In the genomic region with DNA sequence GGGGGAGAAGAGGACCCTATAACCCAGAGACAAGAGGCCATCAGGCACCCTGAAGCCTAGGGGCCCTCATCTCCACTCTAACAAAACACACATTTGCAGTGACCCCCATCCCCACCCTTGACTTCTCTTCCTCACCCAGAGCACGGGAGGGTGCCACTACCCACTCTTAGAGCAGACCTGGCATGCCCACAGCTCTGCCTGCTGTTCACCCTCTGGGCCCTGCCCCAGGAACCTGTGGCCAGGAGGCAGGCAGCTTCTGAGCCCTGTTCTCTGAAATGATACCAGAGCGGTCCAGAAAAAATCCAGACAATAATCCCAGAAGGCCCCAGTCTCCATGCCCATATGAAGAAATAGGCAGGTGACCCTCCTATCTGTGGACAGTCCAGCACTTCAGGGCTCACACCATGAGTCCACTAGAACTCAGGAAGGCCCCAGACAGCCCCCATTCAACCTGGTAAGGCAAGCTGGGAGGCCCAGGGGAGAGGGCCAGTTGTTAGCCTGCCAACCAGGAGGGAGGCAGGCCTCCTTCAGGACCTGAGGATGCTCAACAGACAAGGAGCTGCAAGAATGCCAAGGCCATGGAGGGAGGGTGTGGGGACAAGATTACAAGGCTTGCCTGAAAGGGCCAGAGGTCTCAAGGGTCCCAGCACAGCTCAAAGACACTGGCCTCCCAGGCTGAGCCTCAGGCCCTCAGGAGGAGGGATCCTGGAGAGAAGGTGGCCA, we compare ENCODE assay signal across 15 cellular contexts.
DNase-seq lines count a peak whose midpoint lies in the region; ATAC-seq and TF ChIP-seq lines count a peak whose summit lies in the region.
"Had no signal": no experiment of that assay in that cellular context is flagged by ENCODE, and none has a peak within 500 bp of the region (broad histone marks: within the 10 kb centered on the region; RNA-seq: fewer than 3 reads in every experiment).

No MANE protein-coding gene starts in this region.

- H4K91ac ChIP-seq in H9 (ENCODE audit: insufficient read length, low read depth, low read length) = no peak overlapping the region

- no peak for TF ChIP-seq POLR2A in esophagus muscularis mucosa (IDR thresholded peaks at IDR 0.05; ENCODE audit: low read depth)

- no peaks in the 10 kb centered on the region; the same call in none of the 2 replicates for H3K27me3 Mint-ChIP-seq in H9 (ENCODE audit: low read depth)

- intact Hi-C loops in esophagus muscularis mucosa (cut with DNase I) = no loop called here

- no peaks in the 10 kb centered on the region; a peak in 1 of 7 replicates for H3K36me3 Mint-ChIP-seq in H9 (ENCODE audit: insufficient read depth in 1 of 3, low read depth in 3 of 3)
- H3K36me3 Mint-ChIP-seq: CD8-positive, alpha-beta memory T cell; stimulated activated memory B cell treated with anti-CD40 and anti-IgM and Interleukin-4, amounts not matched to agents 10 μg/mL and 1 μg/mL and 100 μg/mL, for 72 hours had no signal

- no peak overlapping the region for H2BK5ac ChIP-seq in H9 (ENCODE audit: insufficient read length, low read length)

- H2AFZ ChIP-seq in H9 (ENCODE audit: low read length) = no peak overlapping the region

- no peak overlapping the region for H3K23ac ChIP-seq in H9 (ENCODE audit: insufficient read length, low read depth, low read length)

- H3K14ac ChIP-seq in H9 (ENCODE audit: insufficient read depth, low read length) = no peak overlapping the region

- no peak overlapping the region for H3K56ac ChIP-seq in H9 (ENCODE audit: insufficient read length, low read depth, low read length)

- H3T11ph ChIP-seq in H9 (ENCODE audit: low read length) = no peak overlapping the region

- H3K9me3 Mint-ChIP-seq in H9 = no peaks in the 10 kb centered on the region
- H3K9me3 Mint-ChIP-seq: activated CD4-positive, alpha-beta T cell treated with anti-CD3 and anti-CD28 coated beads, Interleukin-2, amount 10 ng/mL, durations not matched to agents 7 days and 5 days; CD8-positive, alpha-beta memory T cell; stimulated activated memory B cell treated with anti-CD40 and anti-IgM and Interleukin-4, amounts not matched to agents 10 μg/mL and 1 μg/mL and 100 μg/mL, for 72 hours had no signal

- H3K23me2 ChIP-seq in H9 (ENCODE audit: insufficient read length, low read depth, low read length, poor library complexity, severe bottlenecking) = no peaks in the 10 kb centered on the region

- no peaks in the 10 kb centered on the region for H3K79me2 ChIP-seq in H9 (ENCODE audit: insufficient read depth, low read length)

- H3K27ac Mint-ChIP-seq in H9 = no peak overlapping the region
- H3K27ac Mint-ChIP-seq: activated CD4-positive, alpha-beta T cell treated with anti-CD3 and anti-CD28 coated beads, Interleukin-2, amount 10 ng/mL, durations not matched to agents 7 days and 5 days; CD8-positive, alpha-beta memory T cell; stimulated activated memory B cell treated with anti-CD40 and anti-IgM and Interleukin-4, amounts not matched to agents 10 μg/mL and 1 μg/mL and 100 μg/mL, for 72 hours had no signal

- H3K4me3 ChIP-seq in esophagus muscularis mucosa (peak overlapping the region in 3 of 4 donors; percentile 33 to 49 (median 33)), muscle layer of duodenum (ENCODE audit: low read depth in 1 of 2, low read length in 2 of 2) (peak overlapping the region in 1 of 2 donors; percentile 43), thoracic aorta (peak overlapping the region; percentile 17)

- H3K36me3 ChIP-seq in esophagus muscularis mucosa (peaks cover 0 to 22% (median 0%) of the 10 kb centered on the region in 4 donors), muscle layer of duodenum (ENCODE audit: control insufficient read depth in 1 of 2, insufficient read depth in 2 of 2, low read length in 2 of 2) (peaks cover 4 to 7% of the 10 kb centered on the region in 2 donors), thoracic aorta (no peaks in the 10 kb centered on the region)

- H3K27ac ChIP-seq in RWPE1 = peak overlapping the region; percentile 93
- peak overlapping the region; percentile 89 to 98 (median 97) for H3K27ac ChIP-seq in esophagus muscularis mucosa (replicated peaks in 1 of 4)
- peak overlapping the region; percentile 95 for H3K27ac ChIP-seq in muscle layer of duodenum (ENCODE audit: low read length)
- peak overlapping the region; percentile 99 to 100 for H3K27ac ChIP-seq in thoracic aorta
- H3K27ac ChIP-seq in H9 (ENCODE audit: insufficient read length, low read depth, low read length) = no peak overlapping the region

- H3K4me2 ChIP-seq in H9 (ENCODE audit: insufficient read depth, insufficient read length, low read length) = no peak overlapping the region

- no peak overlapping the region for H3K18ac ChIP-seq in H9 (ENCODE audit: insufficient read length, low read depth, low read length)

- no peaks in the 10 kb centered on the region for H4K20me1 ChIP-seq in H9 (ENCODE audit: control insufficient read depth, insufficient read depth, insufficient read length)

- TF ChIP-seq CTCF in RWPE1 (conservative IDR thresholded peaks at IDR 0.05; ENCODE audit: low read depth) (no peak), esophagus muscularis mucosa (IDR thresholded peaks at IDR 0.05) (no peak), thoracic aorta (IDR thresholded peaks at IDR 0.05) (no peak), H9 (conservative IDR thresholded peaks at IDR 0.05) (no peak)

- no peaks in the 10 kb centered on the region for H3K79me1 ChIP-seq in H9 (ENCODE audit: insufficient read depth, low read depth, low read length, poor library complexity, severe bottlenecking)

- H3K9ac ChIP-seq in H9 (ENCODE audit: extremely low read depth, insufficient read length, low read length) = no peak overlapping the region

- no peaks in the 10 kb centered on the region for H3K27me3 ChIP-seq in esophagus muscularis mucosa
- H3K27me3 ChIP-seq in muscle layer of duodenum (ENCODE audit: low read depth, low read length) = no peaks in the 10 kb centered on the region
- no peaks in the 10 kb centered on the region for H3K27me3 ChIP-seq in thoracic aorta (replicated peaks; ENCODE audit: insufficient read depth)
- no peaks in the 10 kb centered on the region for H3K27me3 ChIP-seq in H9 (ENCODE audit: insufficient read depth, low read length)

- H2BK12ac ChIP-seq in H9 (ENCODE audit: insufficient read length, low read depth, low read length) = no peak overlapping the region

- DNase-seq in RWPE1 (ENCODE audit: low spot score) = no peak
- no peak for DNase-seq in esophagus muscularis mucosa (ENCODE audit: extremely low spot score)
- DNase-seq in thoracic aorta (ENCODE audit: low spot score) = no peak
- no peak for DNase-seq in H9
- no peak for DNase-seq in NCI-H1092 treated with DMSO at 0.1 percent for 48 hours (lab: John Stamatoyannopoulos, UW)
- DNase-seq: activated CD4-positive, alpha-beta T cell treated with anti-CD3 and anti-CD28 coated beads, Interleukin-2, amount 10 ng/mL, durations not matched to agents 7 days and 5 days; CD8-positive, alpha-beta memory T cell; erythroblast; H7; NCI-H1048 had no signal

- H3K4me1 Mint-ChIP-seq in H9 = peaks cover 17 to 30% of the 10 kb centered on the region in 2 experiments
- H3K4me1 Mint-ChIP-seq: CD8-positive, alpha-beta memory T cell had no signal

- H3K4me1 ChIP-seq in esophagus muscularis mucosa (peaks cover 100% of the 10 kb centered on the region in 4 donors), muscle layer of duodenum (ENCODE audit: control insufficient read depth in 1 of 2, insufficient read depth in 2 of 2, low read length in 2 of 2) (peaks cover 33 to 96% of the 10 kb centered on the region in 2 donors), thoracic aorta (ENCODE audit: control insufficient read depth in 1 of 2, low read depth in 2 of 2) (peaks cover 90 to 96% of the 10 kb centered on the region in 2 donors), H9 (ENCODE audit: insufficient read depth, low read length) (0 out of 2 replicates have a peak, but pooled peaks cover 1% of the 10 kb centered on the region)

- CTCF ChIA-PET in RWPE1 (lab: Yijun Ruan, JAX) = no interaction called here

- H2AK5ac ChIP-seq in H9 (ENCODE audit: insufficient read length, low read length) = no peak overlapping the region

- no peak overlapping the region for H4K8ac ChIP-seq in H9 (replicated peaks; ENCODE audit: insufficient read length, low read depth, low read length)

- H3K4ac ChIP-seq in H9 (ENCODE audit: low read depth, low read length) = no peak overlapping the region

- no peak overlapping the region for H2BK120ac ChIP-seq in H9 (ENCODE audit: low read depth, low read length, poor library complexity, severe bottlenecking)

- no peak overlapping the region for H2BK15ac ChIP-seq in H9 (ENCODE audit: low read depth, low read length)

- H4K5ac ChIP-seq in H9 (ENCODE audit: insufficient read length, low read depth, low read length) = no peak overlapping the region

- no peak overlapping the region for H3K4me3 Mint-ChIP-seq in H9
- H3K4me3 Mint-ChIP-seq: activated CD4-positive, alpha-beta T cell treated with anti-CD3 and anti-CD28 coated beads, Interleukin-2, amount 10 ng/mL, durations not matched to agents 7 days and 5 days; CD8-positive, alpha-beta memory T cell; stimulated activated memory B cell treated with anti-CD40 and anti-IgM and Interleukin-4, amounts not matched to agents 10 μg/mL and 1 μg/mL and 100 μg/mL, for 72 hours had no signal

- no CpG with 5 or more reads among the region's 2 CpGs for WGBS in esophagus muscularis mucosa
- no CpG with 5 or more reads among the region's 2 CpGs for WGBS in H9 (ENCODE audit: extremely low coverage, insufficient read length, low lambda C conversion rate)

- H3K9me3 ChIP-seq in esophagus muscularis mucosa = no peaks in the 10 kb centered on the region
- no peaks in the 10 kb centered on the region for H3K9me3 ChIP-seq in muscle layer of duodenum (ENCODE audit: control insufficient read depth in 1 of 2, low read length in 2 of 2)
- no peaks in the 10 kb centered on the region for H3K9me3 ChIP-seq in thoracic aorta
- H3K9me3 ChIP-seq in H9 (ENCODE audit: control insufficient read depth, low read depth, low read length) = no peaks in the 10 kb centered on the region

- H2BK20ac ChIP-seq in H9 (ENCODE audit: low read depth, low read length, poor library complexity, severe bottlenecking) = no peak overlapping the region

- TF ChIP-seq EP300 in esophagus muscularis mucosa (IDR thresholded peaks at IDR 0.05) = no peak

- POLR2A ChIA-PET in RWPE1 (lab: Yijun Ruan, JAX; ENCODE audit: low non-redundant PET) = no interaction called here

- ATAC-seq in thoracic aorta (ENCODE audit: insufficient number of reproducible peaks, low FRiP score, low read depth) = no peak
- ATAC-seq in GM18520 (IDR thresholded peaks at IDR 0.05; ENCODE audit: unreplicated experiment) = no peak
- ATAC-seq in HG03520 (IDR thresholded peaks at IDR 0.05; ENCODE audit: unreplicated experiment) = no peak
- ATAC-seq: Panc1; stimulated activated memory B cell treated with anti-CD40 and anti-IgM and Interleukin-4, amounts not matched to agents 10 μg/mL and 1 μg/mL and 100 μg/mL, for 72 hours had no signal
